Comparison of ENCODE assay signal across 12 cellular contexts in the genomic region with DNA sequence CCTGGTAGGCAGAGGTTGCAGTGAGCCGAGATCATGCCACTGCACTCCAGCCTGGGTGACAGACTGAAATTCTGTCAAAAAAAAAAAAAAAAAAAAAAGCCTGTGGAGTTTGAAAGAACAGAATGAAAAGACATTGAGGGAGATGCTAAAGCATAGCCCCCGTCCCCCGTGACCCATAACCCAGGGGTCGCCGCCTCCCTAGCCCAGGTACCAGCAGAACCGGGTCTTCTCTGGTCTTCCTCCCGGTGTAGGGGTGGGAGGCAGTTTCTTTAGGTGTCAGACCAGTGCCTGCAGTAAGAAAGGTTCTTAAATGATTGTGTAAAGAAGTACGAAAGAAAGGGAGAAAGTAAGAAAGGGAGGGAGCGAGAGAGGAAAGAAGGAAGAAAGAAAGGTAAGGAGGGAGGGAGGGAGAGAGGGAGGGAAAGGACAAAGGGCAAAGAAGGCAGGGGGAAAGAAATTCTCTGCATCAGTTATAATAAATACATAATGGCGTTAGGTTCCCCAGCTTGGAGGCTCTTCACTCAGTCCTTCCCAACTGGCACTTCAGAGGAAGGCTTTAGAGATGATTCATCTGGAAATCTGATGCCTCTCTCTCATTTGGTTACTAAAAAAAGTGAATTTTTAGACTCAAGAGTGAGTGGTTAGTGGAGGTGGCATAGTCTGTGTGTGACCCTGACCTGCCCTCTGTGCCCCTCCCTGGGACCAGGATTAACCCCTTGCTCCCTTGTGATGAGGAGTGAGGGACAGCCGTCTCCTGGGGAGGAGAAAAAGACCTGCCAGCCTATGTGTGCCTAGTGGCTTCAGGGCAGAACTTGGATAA. TPM values are rescaled to one million over a fixed set of nuclear protein-coding genes. Genes with fewer than 3 reads are reported as not detected.
DNase-seq lines count a peak whose midpoint lies in the region; TF ChIP-seq lines count a peak whose summit lies in the region.
"Had no signal": no experiment of that assay in that cellular context is flagged by ENCODE, and none has a peak within 500 bp of the region (broad histone marks: within the 10 kb centered on the region; RNA-seq: fewer than 3 reads in every experiment).

No MANE protein-coding gene starts in this region.

- in situ Hi-C loops in astrocyte of the spinal cord (cut with HindIII; ENCODE audit: low sequenced_read_pairs) = no loop called here

- no peak overlapping the region for H3K23ac ChIP-seq in neuronal stem cell (ENCODE audit: low read depth, low read length, poor library complexity)

- H3K79me1 ChIP-seq in neuronal stem cell (ENCODE audit: low read depth, low read length) = no peaks in the 10 kb centered on the region

- H3K14ac ChIP-seq in neuronal stem cell (ENCODE audit: low read length) = no peak overlapping the region

- no peaks in the 10 kb centered on the region for H3K36me3 ChIP-seq in neuronal stem cell (replicated peaks in 1 of 2; ENCODE audit: control insufficient read depth in 2 of 2, insufficient read depth in 2 of 2, low read length in 2 of 2)

- 100% methylated on average over 2 of the region's 11 CpGs for WGBS in neuronal stem cell (ENCODE audit: extremely low coverage in 2 of 2, insufficient read length in 2 of 2, insufficient replicate concordance in 1 of 2), 2 donors

- no peaks in the 10 kb centered on the region for H3K9me3 ChIP-seq in neuronal stem cell (replicated peaks in 1 of 2; ENCODE audit: control insufficient read depth in 2 of 2, insufficient read depth in 1 of 2, low read depth in 1 of 2, low read length in 2 of 2)

- no peak for TF ChIP-seq CTCF in astrocyte of the spinal cord (IDR thresholded peaks at IDR 0.05; ENCODE audit: low read depth, low read length)

- H4K8ac ChIP-seq in neuronal stem cell (ENCODE audit: low read depth, low read length) = no peak overlapping the region

- no peak overlapping the region for H2AK5ac ChIP-seq in neuronal stem cell (ENCODE audit: low read depth, low read length)

- peak overlapping the region; percentile 67 for H2BK5ac ChIP-seq in neuronal stem cell (ENCODE audit: low read length)

- no peak overlapping the region for H3K4ac ChIP-seq in neuronal stem cell (ENCODE audit: low read length)

- H3K4me3 ChIP-seq in astrocyte of the spinal cord (ENCODE audit: low read depth, low read length) (no peak overlapping the region), neuronal stem cell (ENCODE audit: low read length in 2 of 2) (no peak overlapping the region)

- H2AFZ ChIP-seq in neuronal stem cell (ENCODE audit: low read length) = no peak overlapping the region

- peaks cover 0 to 6% of the 10 kb centered on the region in 2 donors for H3K4me1 ChIP-seq in neuronal stem cell (ENCODE audit: control insufficient read depth in 2 of 2, insufficient read depth in 1 of 2, low read depth in 1 of 2, low read length in 2 of 2)

- peaks cover 0 to 4% (median 0%) of the 10 kb centered on the region in 3 experiments for H3K27me3 ChIP-seq in neuronal stem cell (ENCODE audit: control insufficient read depth in 3 of 3, insufficient read depth in 3 of 3, low read depth in 1 of 3, low read length in 3 of 3)

- no peak overlapping the region for H3K27ac ChIP-seq in neuronal stem cell (replicated peaks; ENCODE audit: low read length)

- H4K91ac ChIP-seq in neuronal stem cell (ENCODE audit: low read depth, low read length, poor library complexity) = no peak overlapping the region

- H2BK12ac ChIP-seq in neuronal stem cell (ENCODE audit: low read length) = no peak overlapping the region

- H2BK120ac ChIP-seq in neuronal stem cell (ENCODE audit: low read depth, low read length) = no peak overlapping the region

- no peak overlapping the region for H2BK15ac ChIP-seq in neuronal stem cell (ENCODE audit: low read length)

- no peak overlapping the region for H3K9ac ChIP-seq in neuronal stem cell (ENCODE audit: low read depth, low read length, poor library complexity)

- H3K18ac ChIP-seq in neuronal stem cell (ENCODE audit: low read length) = peak overlapping the region; percentile 5

- no peak overlapping the region for H3K4me2 ChIP-seq in neuronal stem cell (ENCODE audit: insufficient read depth, low read length, poor library complexity, severe bottlenecking)

- DNase-seq in NCI-H2029 (lab: John Stamatoyannopoulos, UW) = peak; percentile 9
- no peak for DNase-seq in NCI-H2029 treated with DMSO at 0.1 percent for 48 hours (lab: John Stamatoyannopoulos, UW)
- DNase-seq in LHCN-M2 (ENCODE audit: low read depth) = peak; percentile 73
- peak; percentile 57 for DNase-seq in astrocyte of the spinal cord (ENCODE audit: low read depth, low spot score)
- no peak for DNase-seq in neuronal stem cell (ENCODE audit: low spot score)
- no peak for DNase-seq in DMS153 (lab: John Stamatoyannopoulos, UW)
- DNase-seq in germinal center (ENCODE audit: low spot score) = no peak
- DNase-seq in SHP77 (lab: John Stamatoyannopoulos, UW) = no peak
- DNase-seq: MV-4-11, SIG-M5 had no signal

RNA-seq across cellular contexts. Expression of a gene that starts 1.1 kb away (rescaled TPM):
- total RNA-seq in LHCN-M2 (2014; rRNA removed) = 0.17 TPM in 1 of 2 replicates, not detected in the other
- polyA plus RNA-seq in LHCN-M2 (2012) = 0.04 TPM
- polyA plus RNA-seq in neuronal stem cell (2013, experiment 1 of 2) = not detected
- not detected for polyA plus RNA-seq in neuronal stem cell (2013, experiment 2 of 2)
- total RNA-seq: dermis microvascular lymphatic vessel endothelial cell had no signal

RNA-seq across cellular contexts. Expression of a gene that starts 23.4 kb away (rescaled TPM):
- not detected in 2 replicates for total RNA-seq in LHCN-M2 (2014; rRNA removed)
- 0.16 TPM for polyA plus RNA-seq in LHCN-M2 (2012)
- not detected for polyA plus RNA-seq in neuronal stem cell (2013, experiment 1 of 2)
- polyA plus RNA-seq in neuronal stem cell (2013, experiment 2 of 2) = 0.03 TPM
- total RNA-seq: dermis microvascular lymphatic vessel endothelial cell had no signal

RNA-seq across cellular contexts. Expression of a gene that starts 32.9 kb away (rescaled TPM):
- total RNA-seq in LHCN-M2 (2014; rRNA removed) = not detected in 2 replicates
- polyA plus RNA-seq in LHCN-M2 (2012) = not detected
- polyA plus RNA-seq in neuronal stem cell (2013, experiment 1 of 2) = not detected
- not detected for polyA plus RNA-seq in neuronal stem cell (2013, experiment 2 of 2)
- total RNA-seq: activated CD8-positive, alpha-beta memory T cell treated with anti-CD3 and anti-CD28 coated beads for 36 hours; dermis microvascular lymphatic vessel endothelial cell had no signal

RNA-seq across cellular contexts. Expression of a gene that starts 48.0 kb away (rescaled TPM):
- not detected in 2 replicates for total RNA-seq in LHCN-M2 (2014; rRNA removed)
- not detected for polyA plus RNA-seq in LHCN-M2 (2012)
- not detected for polyA plus RNA-seq in neuronal stem cell (2013, experiment 1 of 2)
- not detected for polyA plus RNA-seq in neuronal stem cell (2013, experiment 2 of 2)
- total RNA-seq: dermis microvascular lymphatic vessel endothelial cell had no signal

Comparison
In these comparisons a context has a peak if more than half of its experiments do, and no peak if none do; other contexts are left out.
1. DNase-seq: peak in NCI-H2029 (single experiment), LHCN-M2 (single experiment) and astrocyte of the spinal cord (single experiment); none in NCI-H2029 treated with DMSO at 0.1 percent for 48 hours (single experiment), neuronal stem cell (single experiment), DMS153 (single experiment), germinal center (single experiment) and SHP77 (0 of 2).